Comparison of ENCODE assay signal across 9 cellular contexts in genomic region chr3:194879991-194880939, GRCh38.
A peak's percentile ranks its signal among the peaks of the same experiment; 100 is the strongest.
DNase-seq lines count a peak whose midpoint lies in the region; ATAC-seq and TF ChIP-seq lines count a peak whose summit lies in the region.
"Had no signal": no experiment of that assay in that cellular context is flagged by ENCODE, and none has a peak within 500 bp of the region (broad histone marks: within the 10 kb centered on the region; RNA-seq: fewer than 3 reads in every experiment).

No MANE protein-coding gene starts in this region.

- TF ChIP-seq CTCF in DND-41 (IDR thresholded peaks at IDR 0.05; ENCODE audit: borderline replicate concordance, extremely low read depth, low read length, poor library complexity, severe bottlenecking): no peak
- no peak for TF ChIP-seq CTCF in fibroblast of mammary gland (conservative IDR thresholded peaks at IDR 0.05; ENCODE audit: control insufficient read depth, insufficient read depth, low read depth, low read length)

- H3K79me2 ChIP-seq in DND-41 (ENCODE audit: insufficient read depth, low read length): no peaks in the 10 kb centered on the region

- no peaks in the 10 kb centered on the region for H3K4me1 ChIP-seq in DND-41 (ENCODE audit: insufficient read depth, low read length)

- H4K20me1 ChIP-seq in DND-41 (ENCODE audit: insufficient read depth, low read length): no peaks in the 10 kb centered on the region

- no peak overlapping the region for H3K4me2 ChIP-seq in DND-41 (ENCODE audit: insufficient read depth, low read length)

- DNase-seq in DND-41: peak; percentile 23
- DNase-seq in NCI-H2227 treated with DMSO at 0.1 percent for 48 hours (lab: John Stamatoyannopoulos, UW): peak; percentile 9
- peak; percentile 66 for DNase-seq in fibroblast of mammary gland (ENCODE audit: low read depth)
- DNase-seq in pulmonary artery endothelial cell (ENCODE audit: low read depth, low spot score): peak; percentile 45
- DNase-seq in germinal center (ENCODE audit: low spot score): no peak

- H2AFZ ChIP-seq in DND-41 (ENCODE audit: low read depth, low read length): no peak overlapping the region

- no peak overlapping the region for H3K9ac ChIP-seq in DND-41 (ENCODE audit: low read depth, low read length)

- no peak overlapping the region for H3K27ac ChIP-seq in DND-41 (ENCODE audit: low read length)
- H3K27ac ChIP-seq: epithelial cell of prostate had no signal

- H3K9me3 ChIP-seq in DND-41 (ENCODE audit: insufficient read depth, low read length, severe bottlenecking): peaks cover 10% of the 10 kb centered on the region

- peak; percentile 66; the same call in 2 of the 3 replicates for ATAC-seq in DND-41 (ENCODE audit: insufficient read depth, low read depth)
- no peak for ATAC-seq in HG02870 (IDR thresholded peaks at IDR 0.05; ENCODE audit: unreplicated experiment)
- ATAC-seq in HG02981 (IDR thresholded peaks at IDR 0.05; ENCODE audit: unreplicated experiment): no peak
- no peak for ATAC-seq in HG03565 (IDR thresholded peaks at IDR 0.05; ENCODE audit: unreplicated experiment)

- no peaks in the 10 kb centered on the region for H3K36me3 ChIP-seq in DND-41 (ENCODE audit: insufficient read depth, low read length)

- peaks cover 3% of the 10 kb centered on the region for H3K27me3 ChIP-seq in DND-41 (ENCODE audit: insufficient read depth, low read length, poor library complexity)

- H3K4me3 ChIP-seq in DND-41 (ENCODE audit: low read depth in 1 of 2, low read length in 2 of 2) (no peak overlapping the region), fibroblast of mammary gland (ENCODE audit: control insufficient read depth, low read depth, low read length) (no peak overlapping the region)
